6 cellular contexts compared by ENCODE assay signal in the genomic region with DNA sequence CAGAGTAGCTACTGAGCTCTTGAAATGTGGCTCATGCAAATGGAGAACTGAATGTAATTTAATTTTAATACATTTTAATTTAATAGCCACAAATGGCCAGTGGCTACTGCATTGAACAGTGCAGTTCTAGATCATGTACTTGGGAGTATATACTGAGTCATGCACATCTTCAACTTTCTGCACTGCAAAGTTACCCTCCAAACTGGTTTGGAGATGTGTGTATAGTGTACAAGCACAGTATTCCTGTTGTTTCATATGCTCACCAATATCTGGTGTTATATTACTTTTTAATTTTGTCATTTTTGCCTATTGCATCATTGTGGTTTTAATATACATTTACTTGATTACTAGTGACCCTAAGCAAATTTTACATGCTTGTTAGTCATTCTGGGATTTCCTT.
"Had no signal": no experiment of that assay in that cellular context is flagged by ENCODE, and none has a peak within 500 bp of the region (broad histone marks: within the 10 kb centered on the region; RNA-seq: fewer than 3 reads in every experiment).

No MANE protein-coding gene starts in this region.

- H3K4me3 ChIP-seq: GM23338 had no signal

- H3K4me2 ChIP-seq: GM23338 had no signal

- FAIRE-seq: H1, H54, HTR-8/SVneo had no signal

- DNase-seq: H9, HCEC 1CT had no signal

- H2AFZ ChIP-seq: GM23338 had no signal
